19 cellular contexts compared by ENCODE assay signal in the genomic region with DNA sequence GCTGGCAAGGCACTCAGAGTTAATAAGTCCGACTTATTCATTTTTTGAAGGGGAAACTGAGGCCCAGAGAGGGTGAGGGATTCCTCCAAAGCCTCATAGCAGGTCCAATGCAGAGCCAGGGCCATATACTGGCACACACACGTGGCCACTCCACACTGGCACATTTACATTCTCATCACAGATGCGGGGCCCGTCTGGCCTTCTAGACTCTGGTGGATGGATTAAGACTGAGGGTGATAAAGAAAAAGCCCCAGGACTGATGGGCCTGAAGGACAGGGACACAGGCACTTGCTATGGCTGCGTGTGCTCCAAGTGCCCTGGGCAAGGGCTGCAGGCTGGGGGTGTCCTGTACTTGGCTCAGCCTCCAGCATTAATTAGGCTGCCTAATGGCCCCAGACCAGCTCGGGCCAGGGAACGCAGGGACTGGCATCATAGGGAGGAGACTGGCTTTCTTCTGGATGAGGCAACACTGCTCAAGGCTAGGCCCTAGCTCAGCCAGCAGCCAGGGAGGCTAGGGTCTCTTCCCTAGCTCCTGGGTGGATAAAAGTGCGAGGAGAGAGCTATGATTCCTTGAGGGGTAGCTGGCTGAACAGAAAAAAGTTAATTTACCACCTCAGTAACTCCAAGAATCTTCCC. TPM values are rescaled to one million over a fixed set of nuclear protein-coding genes. Genes with fewer than 3 reads are reported as not detected.
DNase-seq lines count a peak whose midpoint lies in the region; ATAC-seq, FAIRE-seq and TF ChIP-seq lines count a peak whose summit lies in the region.
"Had no signal": no experiment of that assay in that cellular context is flagged by ENCODE, and none has a peak within 500 bp of the region (broad histone marks: within the 10 kb centered on the region; RNA-seq: fewer than 3 reads in every experiment).

No MANE protein-coding gene starts in this region.

- no peaks in the 10 kb centered on the region for H3K36me3 ChIP-seq in kidney (ENCODE audit: control insufficient read depth in 1 of 2, insufficient read depth in 2 of 2, low read length in 2 of 2)
- H3K36me3 ChIP-seq: ovary, right lobe of liver had no signal

- H3K9me3 Mint-ChIP-seq in activated CD8-positive, alpha-beta memory T cell treated with anti-CD3 and anti-CD28 coated beads, Interleukin-2, amount 10 ng/mL, durations not matched to agents 7 days and 5 days (ENCODE audit: low read depth) = no peaks in the 10 kb centered on the region
- H3K9me3 Mint-ChIP-seq: immature natural killer cell had no signal

- H3K27me3 Mint-ChIP-seq in activated CD8-positive, alpha-beta memory T cell treated with anti-CD3 and anti-CD28 coated beads, Interleukin-2, amount 10 ng/mL, durations not matched to agents 7 days and 5 days = peaks cover 16% of the 10 kb centered on the region

- H3K36me3 Mint-ChIP-seq in activated CD8-positive, alpha-beta memory T cell treated with anti-CD3 and anti-CD28 coated beads, Interleukin-2, amount 10 ng/mL, durations not matched to agents 7 days and 5 days = peaks cover 2% of the 10 kb centered on the region

- H3K9me3 ChIP-seq in kidney (ENCODE audit: control insufficient read depth in 1 of 2, low read length in 2 of 2) = no peaks in the 10 kb centered on the region
- H3K9me3 ChIP-seq: heart left ventricle, ovary, right lobe of liver had no signal

- H3K4me3 ChIP-seq in kidney (ENCODE audit: low read length in 2 of 2) = no peak overlapping the region
- H3K4me3 ChIP-seq: heart left ventricle, lung, ovary, right lobe of liver had no signal

- no peak for FAIRE-seq in kidney (lab: Jason Lieb, UNC)

- no peak overlapping the region for H3K4me3 Mint-ChIP-seq in activated CD8-positive, alpha-beta memory T cell treated with anti-CD3 and anti-CD28 coated beads, Interleukin-2, amount 10 ng/mL, durations not matched to agents 7 days and 5 days
- H3K4me3 Mint-ChIP-seq: immature natural killer cell had no signal

- no peak for ATAC-seq in activated CD8-positive, alpha-beta memory T cell treated with anti-CD3 and anti-CD28 coated beads, Interleukin-2, amount 10 ng/mL, durations not matched to agents 7 days and 5 days
- ATAC-seq in GM21367 (IDR thresholded peaks at IDR 0.05; ENCODE audit: unreplicated experiment) (no peak), GM19467 (IDR thresholded peaks at IDR 0.05; ENCODE audit: unreplicated experiment) (no peak)

- no peak overlapping the region for H3K27ac Mint-ChIP-seq in activated CD8-positive, alpha-beta memory T cell treated with anti-CD3 and anti-CD28 coated beads, Interleukin-2, amount 10 ng/mL, durations not matched to agents 7 days and 5 days

- peaks cover 0 to 4% of the 10 kb centered on the region in 2 donors for H3K4me1 ChIP-seq in kidney (ENCODE audit: control insufficient read depth in 1 of 2, insufficient read depth in 1 of 2, low read depth in 1 of 2, low read length in 2 of 2)
- H3K4me1 ChIP-seq: right lobe of liver had no signal

- DNase-seq in EH (ENCODE audit: low read depth) = peak; percentile 13
- peak; percentile 31 for DNase-seq in activated CD8-positive, alpha-beta memory T cell treated with anti-CD3 and anti-CD28 coated beads, Interleukin-2, amount 10 ng/mL, durations not matched to agents 7 days and 5 days
- DNase-seq in kidney = peak; percentile 38
- peak; percentile 11 for DNase-seq in stimulated activated CD8-positive, alpha-beta memory T cell treated with anti-CD3 and anti-CD28 coated beads, Interleukin-4, amount 100 ng/mL, for 48 hours
- no peak for DNase-seq in activated CD4-positive, alpha-beta T cell treated with anti-CD3 and anti-CD28 coated beads for 4 hours
- DNase-seq: activated naive CD4-positive, alpha-beta T cell treated with anti-CD3 and anti-CD28 coated beads, Interleukin-2, amount 50 U/mL, for 16 hours; cortex of kidney; DMS79 treated with DMSO at 0.1 percent for 48 hours; immature natural killer cell; NCI-H1092 treated with DMSO at 0.1 percent for 48 hours; NCI-H524 treated with DMSO at 0.1 percent for 48 hours; RPMI8226 had no signal

- no peak for TF ChIP-seq CTCF in kidney (IDR thresholded peaks at IDR 0.05; ENCODE audit: borderline replicate concordance, extremely low read depth, insufficient read depth)

- H3K27ac ChIP-seq in kidney (ENCODE audit: low read depth in 2 of 2, low read length in 2 of 2) = no peak overlapping the region
- H3K27ac ChIP-seq: ovary, right lobe of liver had no signal

- peaks cover 6% of the 10 kb centered on the region for H3K4me1 Mint-ChIP-seq in activated CD8-positive, alpha-beta memory T cell treated with anti-CD3 and anti-CD28 coated beads, Interleukin-2, amount 10 ng/mL, durations not matched to agents 7 days and 5 days

- CTCF ChIA-PET in activated CD8-positive, alpha-beta memory T cell treated with anti-CD3 and anti-CD28 coated beads, Interleukin-2, amount 10 ng/mL, durations not matched to agents 7 days and 5 days (lab: Charles Lee) = no interaction called here

- intact Hi-C loops in kidney (cut with DNase I) = no loop called here

- H3K9ac ChIP-seq in kidney (ENCODE audit: low read length in 2 of 2) = no peak overlapping the region

RNA-seq across cellular contexts. Expression of a gene that starts 28.5 kb away (rescaled TPM):
- under 1 TPM in 1 of 2 experiments, not detected in 1; 0.26 TPM for total RNA-seq in activated CD8-positive, alpha-beta memory T cell treated with anti-CD3 and anti-CD28 coated beads, Interleukin-2, amount 10 ng/mL, durations not matched to agents 7 days and 5 days
- 55.8 TPM for total RNA-seq in kidney
- polyA plus RNA-seq in kidney (ENCODE audit: insufficient read depth, low read depth, low replicate concordance) = 7.5 TPM

RNA-seq across cellular contexts. Expression of a gene that starts 40.8 kb away (rescaled TPM):
- 10 to 100 TPM; 53.3 to 68.9 TPM for total RNA-seq in activated CD8-positive, alpha-beta memory T cell treated with anti-CD3 and anti-CD28 coated beads, Interleukin-2, amount 10 ng/mL, durations not matched to agents 7 days and 5 days
- 104 TPM for total RNA-seq in kidney
- polyA plus RNA-seq in kidney (ENCODE audit: insufficient read depth, low read depth, low replicate concordance) = 50.4 TPM

RNA-seq across cellular contexts. Expression of a gene that starts 51.7 kb away (rescaled TPM):
- total RNA-seq in activated CD8-positive, alpha-beta memory T cell treated with anti-CD3 and anti-CD28 coated beads, Interleukin-2, amount 10 ng/mL, durations not matched to agents 7 days and 5 days = not detected
- not detected for total RNA-seq in kidney
- 0.39 TPM for polyA plus RNA-seq in kidney (ENCODE audit: insufficient read depth, low read depth, low replicate concordance)
- total RNA-seq: right lobe of liver, temporal lobe had no signal
- polyA plus RNA-seq: immature natural killer cell had no signal

Comparison
In these comparisons a context has a peak if more than half of its experiments do, and no peak if none do; other contexts are left out.
1. DNase-seq: peak in EH (single experiment), activated CD8-positive, alpha-beta memory T cell treated with anti-CD3 and anti-CD28 coated beads, Interleukin-2, amount 10 ng/mL, durations not matched to agents 7 days and 5 days (single experiment), kidney (single experiment) and stimulated activated CD8-positive, alpha-beta memory T cell treated with anti-CD3 and anti-CD28 coated beads, Interleukin-4, amount 100 ng/mL, for 48 hours (single experiment); none in activated CD4-positive, alpha-beta T cell treated with anti-CD3 and anti-CD28 coated beads for 4 hours (0 of 2).
2. RNA of a gene that starts 28.5 kb away (total RNA-seq): 55.8 TPM in kidney (single experiment); 0.26 TPM in activated CD8-positive, alpha-beta memory T cell treated with anti-CD3 and anti-CD28 coated beads, Interleukin-2, amount 10 ng/mL, durations not matched to agents 7 days and 5 days; every median in the first group is over 10 times any median in the second.